In the genomic region with DNA sequence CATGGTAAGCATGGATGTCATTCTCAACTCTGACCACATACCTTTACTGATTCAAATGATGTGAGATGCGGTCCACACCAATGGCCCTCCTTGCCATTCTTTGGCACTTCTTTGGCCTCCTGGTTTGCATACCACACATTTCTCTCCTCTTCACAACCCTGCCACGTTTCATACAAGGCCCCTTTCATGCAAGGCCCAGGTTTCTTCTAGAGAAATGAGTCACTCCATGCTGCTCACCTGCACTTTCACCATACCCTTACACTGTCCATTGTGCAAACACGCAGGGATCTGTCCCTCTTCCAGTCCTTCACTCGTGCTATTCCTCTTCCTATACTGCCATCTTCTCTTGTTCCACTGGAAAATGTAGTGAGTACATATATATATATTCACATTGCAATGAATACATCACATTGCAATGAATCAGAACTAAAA, we compare ENCODE assay signal across 15 cellular contexts. TPM values are rescaled to one million over a fixed set of nuclear protein-coding genes. Genes with fewer than 3 reads are reported as not detected.
DNase-seq lines count a peak whose midpoint lies in the region; ATAC-seq lines count a peak whose summit lies in the region.
"Had no signal": no experiment of that assay in that cellular context is flagged by ENCODE, and none has a peak within 500 bp of the region (broad histone marks: within the 10 kb centered on the region; RNA-seq: fewer than 3 reads in every experiment).

No MANE protein-coding gene starts in this region.

- H3K27me3 Mint-ChIP-seq in activated CD4-positive, alpha-beta T cell treated with anti-CD3 and anti-CD28 coated beads, Interleukin-2, amount 10 ng/mL, durations not matched to agents 24 days and 14 days: peaks cover 7% of the 10 kb centered on the region

- intact Hi-C loops in activated CD4-positive, alpha-beta T cell treated with anti-CD3 and anti-CD28 coated beads, Interleukin-2, amount 10 ng/mL, durations not matched to agents 24 days and 14 days (cut with micrococcal nuclease): no loop called here

- ATAC-seq in GM18498 (IDR thresholded peaks at IDR 0.05; ENCODE audit: unreplicated experiment) (peak; percentile 96), GM19463 (IDR thresholded peaks at IDR 0.05; ENCODE audit: unreplicated experiment) (peak; percentile 73), HG02885 (IDR thresholded peaks at IDR 0.05; ENCODE audit: poor library complexity, unreplicated experiment) (peak; percentile 87), HG03565 (IDR thresholded peaks at IDR 0.05; ENCODE audit: unreplicated experiment) (peak; percentile 94), GM21447 (IDR thresholded peaks at IDR 0.05; ENCODE audit: unreplicated experiment) (no peak)
- ATAC-seq: upper lobe of right lung had no signal

- no peaks in the 10 kb centered on the region for H3K9me3 Mint-ChIP-seq in activated CD4-positive, alpha-beta T cell treated with anti-CD3 and anti-CD28 coated beads, Interleukin-2, amount 10 ng/mL, durations not matched to agents 24 days and 14 days

- no peaks in the 10 kb centered on the region for H3K4me1 Mint-ChIP-seq in activated CD4-positive, alpha-beta T cell treated with anti-CD3 and anti-CD28 coated beads, Interleukin-2, amount 10 ng/mL, durations not matched to agents 24 days and 14 days
- H3K4me1 Mint-ChIP-seq: activated naive CD8-positive, alpha-beta T cell treated with anti-CD3 and anti-CD28 coated beads, Interleukin-2, amount 10 ng/mL, durations not matched to agents 7 days and 5 days had no signal

- DNase-seq in NCI-H2107 (lab: John Stamatoyannopoulos, UW) (no peak), anterior cingulate cortex (lab: John Stamatoyannopoulos, UW) (no peak)
- no peak for DNase-seq in activated CD4-positive, alpha-beta T cell treated with anti-CD3 and anti-CD28 coated beads, Interleukin-2, amount 10 ng/mL, durations not matched to agents 24 days and 14 days
- DNase-seq: activated CD8-positive, alpha-beta memory T cell treated with anti-CD3 and anti-CD28 coated beads, Interleukin-2, amount 50 U/mL, for 4 hours; activated naive CD8-positive, alpha-beta T cell treated with anti-CD3 and anti-CD28 coated beads, Interleukin-2, amount 10 ng/mL, durations not matched to agents 7 days and 5 days; Karpas-422; NCI-H2081; ovary; upper lobe of right lung had no signal

- H3K27ac Mint-ChIP-seq in activated CD4-positive, alpha-beta T cell treated with anti-CD3 and anti-CD28 coated beads, Interleukin-2, amount 10 ng/mL, durations not matched to agents 24 days and 14 days: no peak overlapping the region
- H3K27ac Mint-ChIP-seq: activated naive CD8-positive, alpha-beta T cell treated with anti-CD3 and anti-CD28 coated beads, Interleukin-2, amount 10 ng/mL, durations not matched to agents 7 days and 5 days had no signal

- H3K36me3 Mint-ChIP-seq in activated CD4-positive, alpha-beta T cell treated with anti-CD3 and anti-CD28 coated beads, Interleukin-2, amount 10 ng/mL, durations not matched to agents 24 days and 14 days (ENCODE audit: low read depth): no peaks in the 10 kb centered on the region
- H3K36me3 Mint-ChIP-seq: activated naive CD8-positive, alpha-beta T cell treated with anti-CD3 and anti-CD28 coated beads, Interleukin-2, amount 10 ng/mL, durations not matched to agents 7 days and 5 days had no signal

- H3K4me3 Mint-ChIP-seq in activated CD4-positive, alpha-beta T cell treated with anti-CD3 and anti-CD28 coated beads, Interleukin-2, amount 10 ng/mL, durations not matched to agents 24 days and 14 days: no peak overlapping the region
- H3K4me3 Mint-ChIP-seq: activated naive CD8-positive, alpha-beta T cell treated with anti-CD3 and anti-CD28 coated beads, Interleukin-2, amount 10 ng/mL, durations not matched to agents 7 days and 5 days had no signal

RNA-seq across cellular contexts. Expression of gene SLC24A5, which starts 24.4 kb away (rescaled TPM):
- not detected in 2 replicates for total RNA-seq in activated CD4-positive, alpha-beta T cell treated with anti-CD3 and anti-CD28 coated beads, Interleukin-2, amount 10 ng/mL, durations not matched to agents 24 days and 14 days
- total RNA-seq: activated naive CD8-positive, alpha-beta T cell treated with anti-CD3 and anti-CD28 coated beads, Interleukin-2, amount 10 ng/mL, durations not matched to agents 7 days and 5 days; ovary; SJSA1 had no signal
